In the genomic region with DNA sequence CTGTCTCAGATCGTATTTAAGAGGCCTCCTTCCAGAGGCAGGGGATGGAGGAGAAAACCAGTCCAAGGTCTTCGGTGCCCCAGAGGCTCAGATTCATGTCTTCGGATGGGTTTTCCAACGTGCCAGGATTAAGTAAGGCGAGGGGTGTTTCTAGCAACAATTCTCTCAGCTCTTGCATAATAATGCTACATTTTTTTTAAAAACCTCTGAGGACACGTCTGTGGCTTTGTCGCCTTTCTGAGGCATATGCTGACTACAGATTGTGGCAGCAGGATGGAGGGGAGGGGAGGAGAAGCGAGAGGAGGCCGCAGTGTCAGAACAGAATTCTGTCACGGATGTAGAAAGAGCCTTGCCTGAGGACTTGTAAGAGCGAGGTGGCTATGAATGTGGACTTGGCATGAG, we compare ENCODE assay signal across 8 cellular contexts. TPM values are rescaled to one million over a fixed set of nuclear protein-coding genes. Genes with fewer than 3 reads are reported as not detected.
A peak's percentile ranks its signal among the peaks of the same experiment; 100 is the strongest.
DNase-seq lines count a peak whose midpoint lies in the region; ATAC-seq and TF ChIP-seq lines count a peak whose summit lies in the region.

No MANE protein-coding gene starts in this region.

- peak; percentile 47 for ATAC-seq in HG03103 (IDR thresholded peaks at IDR 0.05; ENCODE audit: low read depth, unreplicated experiment)
- peak; percentile 55 to 68 for ATAC-seq in activated CD4-positive, CD25-positive, alpha-beta regulatory T cell treated with anti-CD3 and anti-CD28 coated beads, Interleukin-2, amount 50 U/mL, for 24 hours
- ATAC-seq in stimulated activated effector memory CD8-positive, alpha-beta T cell treated with anti-CD3 and anti-CD28 coated beads, Interleukin-12 subunit alpha, Interleukin-12 subunit beta, amount 100 ng/mL, for 72 hours, result peak; percentile 84
- ATAC-seq in HG02840 (IDR thresholded peaks at IDR 0.05; ENCODE audit: low FRiP score, unreplicated experiment), result no peak

- intact Hi-C loops in esophagus muscularis mucosa (cut with DNase I), result no loop called here

- WGBS in esophagus muscularis mucosa, result 75% methylated on average over 11 of the region's 11 CpGs

- no peaks in the 10 kb centered on the region for H3K36me3 ChIP-seq in esophagus muscularis mucosa

- no peak for TF ChIP-seq CTCF in esophagus muscularis mucosa (IDR thresholded peaks at IDR 0.05)

- no peaks in the 10 kb centered on the region for H3K9me3 ChIP-seq in esophagus muscularis mucosa

- H3K4me3 ChIP-seq in esophagus muscularis mucosa, result no peak overlapping the region

- no peaks in the 10 kb centered on the region for H3K9me3 Mint-ChIP-seq in stimulated activated effector memory CD8-positive, alpha-beta T cell treated with anti-CD3 and anti-CD28 coated beads, Interleukin-12 subunit alpha, Interleukin-12 subunit beta, amount 100 ng/mL, for 72 hours

- H3K36me3 Mint-ChIP-seq in stimulated activated effector memory CD8-positive, alpha-beta T cell treated with anti-CD3 and anti-CD28 coated beads, Interleukin-12 subunit alpha, Interleukin-12 subunit beta, amount 100 ng/mL, for 72 hours, result peaks cover 11% of the 10 kb centered on the region

- H3K27ac ChIP-seq in esophagus muscularis mucosa (replicated peaks in 1 of 4), result no peak overlapping the region

- peak overlapping the region; percentile 75 for H3K4me3 Mint-ChIP-seq in stimulated activated effector memory CD8-positive, alpha-beta T cell treated with anti-CD3 and anti-CD28 coated beads, Interleukin-12 subunit alpha, Interleukin-12 subunit beta, amount 100 ng/mL, for 72 hours

- DNase-seq in cerebellum (ENCODE audit: low spot score) (peak; percentile 78), A172 (ENCODE audit: low spot score) (no peak), NCI-H510A treated with DMSO at 0.1 percent for 48 hours (lab: John Stamatoyannopoulos, UW) (no peak), esophagus muscularis mucosa (ENCODE audit: extremely low spot score) (no peak)
- peak; percentile 45 to 83 for DNase-seq in stimulated activated effector memory CD8-positive, alpha-beta T cell treated with anti-CD3 and anti-CD28 coated beads, Interleukin-12 subunit alpha, Interleukin-12 subunit beta, amount 100 ng/mL, for 72 hours (ENCODE audit: low spot score in 2 of 2)

- peaks cover 6 to 15% (median 11%) of the 10 kb centered on the region in 4 donors for H3K4me1 ChIP-seq in esophagus muscularis mucosa

- peaks cover 0 to 32% (median 0%) of the 10 kb centered on the region in 4 donors for H3K27me3 ChIP-seq in esophagus muscularis mucosa

- peak overlapping the region; percentile 93 for H3K27ac Mint-ChIP-seq in stimulated activated effector memory CD8-positive, alpha-beta T cell treated with anti-CD3 and anti-CD28 coated beads, Interleukin-12 subunit alpha, Interleukin-12 subunit beta, amount 100 ng/mL, for 72 hours

- no peak for TF ChIP-seq POLR2A in esophagus muscularis mucosa (IDR thresholded peaks at IDR 0.05; ENCODE audit: low read depth)

- no peak for TF ChIP-seq EP300 in esophagus muscularis mucosa (IDR thresholded peaks at IDR 0.05)

- peaks cover 92% of the 10 kb centered on the region for H3K4me1 Mint-ChIP-seq in stimulated activated effector memory CD8-positive, alpha-beta T cell treated with anti-CD3 and anti-CD28 coated beads, Interleukin-12 subunit alpha, Interleukin-12 subunit beta, amount 100 ng/mL, for 72 hours

RNA-seq across cellular contexts. Expression of gene CCDC167, which starts 17.7 kb away (rescaled TPM):
- total RNA-seq in cerebellum (11.7 TPM), esophagus muscularis mucosa (10 to 100 TPM; 11.1 to 19.1 (median 16.3) TPM)
- 53.8 and 96.5 TPM in 2 replicates for total RNA-seq in A172 (2014; rRNA removed; shearing (Covaris generic))

Comparison
In these comparisons a context has a peak if more than half of its experiments do, and no peak if none do; other contexts are left out.
1. DNase-seq: peak in cerebellum (single experiment) and stimulated activated effector memory CD8-positive, alpha-beta T cell treated with anti-CD3 and anti-CD28 coated beads, Interleukin-12 subunit alpha, Interleukin-12 subunit beta, amount 100 ng/mL, for 72 hours (2 of 2); none in A172 (single experiment), NCI-H510A treated with DMSO at 0.1 percent for 48 hours (single experiment) and esophagus muscularis mucosa (single experiment).